In genomic region chr15:67785431-67785830, GRCh38 we compare ENCODE assay signal across 1 cellular context.
TF ChIP-seq lines count a peak whose summit lies in the region.

No MANE protein-coding gene starts in this region.

TF ChIP-seq in H1, 55 proteins besides CTCF, POLR2A, EP300 and RAD21:
- TF ChIP-seq SAP30 (IDR thresholded peaks at IDR 0.05; ENCODE audit: insufficient read depth, insufficient replicate concordance, low read length) (no peak), NRF1 (IDR thresholded peaks at IDR 0.05; ENCODE audit: low read depth, low read length) (no peak), ZNF274 (IDR thresholded peaks at IDR 0.05; ENCODE audit: borderline replicate concordance, extremely low read depth, low read length) (no peak), NANOG (IDR thresholded peaks at IDR 0.05; ENCODE audit: insufficient read depth, low read depth, low read length, poor library complexity, severe bottlenecking) (no peak), RFX5 (IDR thresholded peaks at IDR 0.05; ENCODE audit: borderline replicate concordance, low read depth, low read length) (no peak), POU5F1 (IDR thresholded peaks at IDR 0.05; ENCODE audit: low read depth, low read length) (no peak), SP1 (IDR thresholded peaks at IDR 0.05; ENCODE audit: low read depth, low read length) (no peak), GABPA (IDR thresholded peaks at IDR 0.05; ENCODE audit: borderline replicate concordance, insufficient read depth, low read length) (no peak), CREB1 (IDR thresholded peaks at IDR 0.05) (no peak), CBX5 (IDR thresholded peaks at IDR 0.05; ENCODE audit: low read depth, low read length) (no peak), JUN (IDR thresholded peaks at IDR 0.05; ENCODE audit: low read depth, low read length) (no peak)
- TF ChIP-seq, protein P1, sequence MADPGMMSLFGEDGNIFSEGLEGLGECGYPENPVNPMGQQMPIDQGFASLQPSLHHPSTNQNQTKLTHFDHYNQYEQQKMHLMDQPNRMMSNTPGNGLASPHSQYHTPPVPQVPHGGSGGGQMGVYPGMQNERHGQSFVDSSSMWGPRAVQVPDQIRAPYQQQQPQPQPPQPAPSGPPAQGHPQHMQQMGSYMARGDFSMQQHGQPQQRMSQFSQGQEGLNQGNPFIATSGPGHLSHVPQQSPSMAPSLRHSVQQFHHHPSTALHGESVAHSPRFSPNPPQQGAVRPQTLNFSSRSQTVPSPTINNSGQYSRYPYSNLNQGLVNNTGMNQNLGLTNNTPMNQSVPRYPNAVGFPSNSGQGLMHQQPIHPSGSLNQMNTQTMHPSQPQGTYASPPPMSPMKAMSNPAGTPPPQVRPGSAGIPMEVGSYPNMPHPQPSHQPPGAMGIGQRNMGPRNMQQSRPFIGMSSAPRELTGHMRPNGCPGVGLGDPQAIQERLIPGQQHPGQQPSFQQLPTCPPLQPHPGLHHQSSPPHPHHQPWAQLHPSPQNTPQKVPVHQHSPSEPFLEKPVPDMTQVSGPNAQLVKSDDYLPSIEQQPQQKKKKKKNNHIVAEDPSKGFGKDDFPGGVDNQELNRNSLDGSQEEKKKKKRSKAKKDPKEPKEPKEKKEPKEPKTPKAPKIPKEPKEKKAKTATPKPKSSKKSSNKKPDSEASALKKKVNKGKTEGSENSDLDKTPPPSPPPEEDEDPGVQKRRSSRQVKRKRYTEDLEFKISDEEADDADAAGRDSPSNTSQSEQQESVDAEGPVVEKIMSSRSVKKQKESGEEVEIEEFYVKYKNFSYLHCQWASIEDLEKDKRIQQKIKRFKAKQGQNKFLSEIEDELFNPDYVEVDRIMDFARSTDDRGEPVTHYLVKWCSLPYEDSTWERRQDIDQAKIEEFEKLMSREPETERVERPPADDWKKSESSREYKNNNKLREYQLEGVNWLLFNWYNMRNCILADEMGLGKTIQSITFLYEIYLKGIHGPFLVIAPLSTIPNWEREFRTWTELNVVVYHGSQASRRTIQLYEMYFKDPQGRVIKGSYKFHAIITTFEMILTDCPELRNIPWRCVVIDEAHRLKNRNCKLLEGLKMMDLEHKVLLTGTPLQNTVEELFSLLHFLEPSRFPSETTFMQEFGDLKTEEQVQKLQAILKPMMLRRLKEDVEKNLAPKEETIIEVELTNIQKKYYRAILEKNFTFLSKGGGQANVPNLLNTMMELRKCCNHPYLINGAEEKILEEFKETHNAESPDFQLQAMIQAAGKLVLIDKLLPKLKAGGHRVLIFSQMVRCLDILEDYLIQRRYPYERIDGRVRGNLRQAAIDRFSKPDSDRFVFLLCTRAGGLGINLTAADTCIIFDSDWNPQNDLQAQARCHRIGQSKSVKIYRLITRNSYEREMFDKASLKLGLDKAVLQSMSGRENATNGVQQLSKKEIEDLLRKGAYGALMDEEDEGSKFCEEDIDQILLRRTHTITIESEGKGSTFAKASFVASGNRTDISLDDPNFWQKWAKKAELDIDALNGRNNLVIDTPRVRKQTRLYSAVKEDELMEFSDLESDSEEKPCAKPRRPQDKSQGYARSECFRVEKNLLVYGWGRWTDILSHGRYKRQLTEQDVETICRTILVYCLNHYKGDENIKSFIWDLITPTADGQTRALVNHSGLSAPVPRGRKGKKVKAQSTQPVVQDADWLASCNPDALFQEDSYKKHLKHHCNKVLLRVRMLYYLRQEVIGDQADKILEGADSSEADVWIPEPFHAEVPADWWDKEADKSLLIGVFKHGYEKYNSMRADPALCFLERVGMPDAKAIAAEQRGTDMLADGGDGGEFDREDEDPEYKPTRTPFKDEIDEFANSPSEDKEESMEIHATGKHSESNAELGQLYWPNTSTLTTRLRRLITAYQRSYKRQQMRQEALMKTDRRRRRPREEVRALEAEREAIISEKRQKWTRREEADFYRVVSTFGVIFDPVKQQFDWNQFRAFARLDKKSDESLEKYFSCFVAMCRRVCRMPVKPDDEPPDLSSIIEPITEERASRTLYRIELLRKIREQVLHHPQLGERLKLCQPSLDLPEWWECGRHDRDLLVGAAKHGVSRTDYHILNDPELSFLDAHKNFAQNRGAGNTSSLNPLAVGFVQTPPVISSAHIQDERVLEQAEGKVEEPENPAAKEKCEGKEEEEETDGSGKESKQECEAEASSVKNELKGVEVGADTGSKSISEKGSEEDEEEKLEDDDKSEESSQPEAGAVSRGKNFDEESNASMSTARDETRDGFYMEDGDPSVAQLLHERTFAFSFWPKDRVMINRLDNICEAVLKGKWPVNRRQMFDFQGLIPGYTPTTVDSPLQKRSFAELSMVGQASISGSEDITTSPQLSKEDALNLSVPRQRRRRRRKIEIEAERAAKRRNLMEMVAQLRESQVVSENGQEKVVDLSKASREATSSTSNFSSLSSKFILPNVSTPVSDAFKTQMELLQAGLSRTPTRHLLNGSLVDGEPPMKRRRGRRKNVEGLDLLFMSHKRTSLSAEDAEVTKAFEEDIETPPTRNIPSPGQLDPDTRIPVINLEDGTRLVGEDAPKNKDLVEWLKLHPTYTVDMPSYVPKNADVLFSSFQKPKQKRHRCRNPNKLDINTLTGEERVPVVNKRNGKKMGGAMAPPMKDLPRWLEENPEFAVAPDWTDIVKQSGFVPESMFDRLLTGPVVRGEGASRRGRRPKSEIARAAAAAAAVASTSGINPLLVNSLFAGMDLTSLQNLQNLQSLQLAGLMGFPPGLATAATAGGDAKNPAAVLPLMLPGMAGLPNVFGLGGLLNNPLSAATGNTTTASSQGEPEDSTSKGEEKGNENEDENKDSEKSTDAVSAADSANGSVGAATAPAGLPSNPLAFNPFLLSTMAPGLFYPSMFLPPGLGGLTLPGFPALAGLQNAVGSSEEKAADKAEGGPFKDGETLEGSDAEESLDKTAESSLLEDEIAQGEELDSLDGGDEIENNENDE (IDR thresholded peaks at IDR 0.05; ENCODE audit: insufficient replicate concordance, low read length): no peak
